13 cellular contexts compared by ENCODE assay signal in genomic region chr2:164689020-164689419, GRCh38.
"Had no signal": no experiment of that assay in that cellular context is flagged by ENCODE, and none has a peak within 500 bp of the region (broad histone marks: within the 10 kb centered on the region; RNA-seq: fewer than 3 reads in every experiment).

No MANE protein-coding gene starts in this region.

- ATAC-seq: stimulated activated naive B cell treated with anti-CD40 and anti-IgM and Interleukin-4, amounts not matched to agents 10 μg/mL and 1 μg/mL and 100 μg/mL, for 72 hours; upper lobe of right lung had no signal

- DNase-seq: activated CD4-positive, alpha-beta memory T cell treated with anti-CD3 and anti-CD28 coated beads for 36 hours; activated gamma-delta T cell treated with Interleukin-2 at 50 U/mL for 16 hours; activated T-cell treated with anti-CD3 and anti-CD28 coated beads for 4 hours; effector CD4-positive, alpha-beta T cell; kidney; left ventricle myocardium inferior; mammary epithelial cell; occipital lobe; posterior cingulate gyrus; retina; spleen; stimulated activated naive B cell treated with anti-CD40 and anti-IgM and Interleukin-4, amounts not matched to agents 10 μg/mL and 1 μg/mL and 100 μg/mL, for 72 hours; upper lobe of right lung had no signal
